27 cellular contexts compared by ENCODE assay signal in genomic region chr19:43313711-43314495, GRCh38. TPM values are rescaled to one million over a fixed set of nuclear protein-coding genes. Genes with fewer than 3 reads are reported as not detected.
DNase-seq lines count a peak whose midpoint lies in the region; ATAC-seq, FAIRE-seq and TF ChIP-seq lines count a peak whose summit lies in the region.
"Had no signal": no experiment of that assay in that cellular context is flagged by ENCODE, and none has a peak within 500 bp of the region (broad histone marks: within the 10 kb centered on the region; RNA-seq: fewer than 3 reads in every experiment).

No MANE protein-coding gene starts in this region.

- H3K4me2 ChIP-seq in HepG2 (ENCODE audit: low read depth, low read length) (no peak overlapping the region), mesendoderm (ENCODE audit: low read length) (no peak overlapping the region)
- H3K4me2 ChIP-seq: BLaER1 treated with 17β-estradiol and CSF1 and Interleukin-3, amounts not matched to agents 10 nM and 100 nM had no signal

- DNase-seq in HepG2 (ENCODE audit: low spot score) = no peak
- no peak for DNase-seq in right lobe of liver
- peak; percentile 20 for DNase-seq in OCI-M1 (lab: John Stamatoyannopoulos, UW)
- DNase-seq in esophagus muscularis mucosa (ENCODE audit: extremely low spot score) = peak; percentile 42
- DNase-seq in mesendoderm = no peak
- DNase-seq in right cardiac atrium = no peak
- DNase-seq: ACHN; AML-193; BE2C; CD4-positive, alpha-beta T cell; CD8-positive, alpha-beta memory T cell; DMS 273 treated with DMSO at 0.1 percent for 48 hours; DMS53; DMS79 treated with DMSO at 0.1 percent for 48 hours; GDM1; GM23248; H7; HCEC 1CT had no signal

- no peaks in the 10 kb centered on the region for H4K20me1 ChIP-seq in HepG2 (ENCODE audit: insufficient read depth, low read length)
- H4K20me1 ChIP-seq: BLaER1 treated with 17β-estradiol and CSF1 and Interleukin-3, amounts not matched to agents 10 nM and 100 nM had no signal

- FAIRE-seq in HepG2 (lab: Jason Lieb, UNC) = no peak
- FAIRE-seq: A204.1, D721Med, GM12878, GM19239, H1 had no signal

- no peak overlapping the region for H3K4ac ChIP-seq in mesendoderm (ENCODE audit: low read depth, low read length)

- BruUV-seq in HepG2 (replicated peaks; lab: Mats Ljungman, UMichigan) = no TSS peak

- H2BK120ac ChIP-seq in mesendoderm (ENCODE audit: low read depth, low read length) = no peak overlapping the region

- H3K4me1 ChIP-seq in HepG2 (ENCODE audit: insufficient read depth, low read length) = no peaks in the 10 kb centered on the region
- H3K4me1 ChIP-seq in right lobe of liver = no peaks in the 10 kb centered on the region
- H3K4me1 ChIP-seq in esophagus muscularis mucosa = no peaks in the 10 kb centered on the region
- no peaks in the 10 kb centered on the region for H3K4me1 ChIP-seq in mesendoderm (ENCODE audit: control insufficient read depth, low read depth, low read length)
- no peaks in the 10 kb centered on the region for H3K4me1 ChIP-seq in right cardiac atrium (ENCODE audit: control insufficient read depth, insufficient read depth, low read length)
- H3K4me1 ChIP-seq: BE2C had no signal

- intact Hi-C loops in HepG2 (cut with micrococcal nuclease; ENCODE audit: unreplicated experiment) = no loop called here
- intact Hi-C loops in right lobe of liver (cut with DNase I) = no loop called here
- intact Hi-C loops in esophagus muscularis mucosa (cut with DNase I) = no loop called here
- intact Hi-C loops in right cardiac atrium (cut with DNase I) = no loop called here

- TF ChIP-seq RAD21 in HepG2 (CRISPR knock-in tag; IDR thresholded peaks at IDR 0.05) = no peak

- no peak overlapping the region for H2AK5ac ChIP-seq in mesendoderm (ENCODE audit: low read length)

- H3K79me1 ChIP-seq in mesendoderm (ENCODE audit: low read length) = no peaks in the 10 kb centered on the region

- POLR2A ChIA-PET in HepG2 (lab: Yijun Ruan, JAX) = no interaction called here

- WGBS in HepG2 (ENCODE audit: low lambda C conversion rate) = 19% methylated on average over 12 of the region's 12 CpGs
- WGBS in right lobe of liver (ENCODE audit: insufficient coverage, low coverage, low lambda C conversion rate, missing lambda C conversion rate) = 66% methylated on average over 12 of the region's 12 CpGs
- 85% methylated on average over 12 of the region's 12 CpGs for WGBS in esophagus muscularis mucosa
- no CpG with 5 or more reads among the region's 12 CpGs for WGBS in mesendoderm (ENCODE audit: extremely low coverage, insufficient coverage, low lambda C conversion rate)
- WGBS in right cardiac atrium = 82% methylated on average over 12 of the region's 12 CpGs

- H2BK15ac ChIP-seq in mesendoderm (replicated peaks; ENCODE audit: low read depth) = no peak overlapping the region

- TF ChIP-seq CTCF in HepG2 (CRISPR knock-in tag; IDR thresholded peaks at IDR 0.05) (no peak), right lobe of liver (IDR thresholded peaks at IDR 0.05) (no peak), esophagus muscularis mucosa (IDR thresholded peaks at IDR 0.05) (no peak)

- ATAC-seq in HepG2 = no peak
- ATAC-seq in right lobe of liver = no peak
- no peak for ATAC-seq in right cardiac atrium
- ATAC-seq: GM12878 had no signal

- H3K9me3 ChIP-seq in HepG2 (ENCODE audit: low read length) = no peaks in the 10 kb centered on the region
- H3K9me3 ChIP-seq in right lobe of liver = no peaks in the 10 kb centered on the region
- H3K9me3 ChIP-seq in esophagus muscularis mucosa = no peaks in the 10 kb centered on the region
- no peaks in the 10 kb centered on the region for H3K9me3 ChIP-seq in right cardiac atrium (ENCODE audit: control insufficient read depth, low read length)
- H3K9me3 ChIP-seq: BE2C had no signal

- in situ Hi-C loops in HepG2 (cut with HindIII; ENCODE audit: extremely low pct_ligation_motif_present, low pct_unique_long_range_greater_than_20kb) = loop anchor here (25.0 kb wide), 1 partner anchor 202 kb away; no protein-coding TSS in a partner anchor

- H3K27me3 ChIP-seq in HepG2 (ENCODE audit: control insufficient read depth in 1 of 2, insufficient read depth in 2 of 2, low read length in 2 of 2) (peaks cover 0 to 6% of the 10 kb centered on the region in 2 experiments; a peak in 1 of 5 replicates), right lobe of liver (no peaks in the 10 kb centered on the region), esophagus muscularis mucosa (peaks cover 0 to 21% (median 0%) of the 10 kb centered on the region in 4 donors), mesendoderm (ENCODE audit: insufficient read depth, low read length, poor library complexity) (no peaks in the 10 kb centered on the region), right cardiac atrium (ENCODE audit: control insufficient read depth, insufficient read depth) (no peaks in the 10 kb centered on the region)
- H3K27me3 ChIP-seq: BE2C; BLaER1 treated with 17β-estradiol and CSF1 and Interleukin-3, amounts not matched to agents 10 nM and 100 nM had no signal

- no peak for TF ChIP-seq EP300 in HepG2 (IDR thresholded peaks at IDR 0.05; ENCODE audit: low read depth in 2 of 2, low read length in 2 of 2)
- no peak for TF ChIP-seq EP300 in HepG2 (CRISPR knock-in tag; IDR thresholded peaks at IDR 0.05; ENCODE audit: borderline replicate concordance)
- TF ChIP-seq EP300 in esophagus muscularis mucosa (IDR thresholded peaks at IDR 0.05) = no peak

- no peak overlapping the region for H2AFZ ChIP-seq in HepG2 (ENCODE audit: low read length)
- H2AFZ ChIP-seq: GM23248 had no signal

- H2BK5ac ChIP-seq in mesendoderm (ENCODE audit: low read length) = no peak overlapping the region

- H3K9ac ChIP-seq in HepG2 (ENCODE audit: insufficient read depth, low read depth, low read length) = no peak overlapping the region
- H3K9ac ChIP-seq in mesendoderm (ENCODE audit: low read length) = no peak overlapping the region
- H3K9ac ChIP-seq: BLaER1 treated with 17β-estradiol and CSF1 and Interleukin-3, amounts not matched to agents 10 nM and 100 nM; GM23248 had no signal

- no peak overlapping the region for H3K18ac ChIP-seq in mesendoderm (ENCODE audit: low read length)

- H3K27ac ChIP-seq in HepG2 (ENCODE audit: extremely low read length, insufficient read depth, low read length) (no peak overlapping the region), right lobe of liver (no peak overlapping the region), esophagus muscularis mucosa (replicated peaks in 1 of 4) (no peak overlapping the region), mesendoderm (ENCODE audit: low read depth, low read length) (no peak overlapping the region), right cardiac atrium (ENCODE audit: low read length) (no peak overlapping the region)
- H3K27ac ChIP-seq: 22Rv1; BLaER1 treated with 17β-estradiol and CSF1 and Interleukin-3, amounts not matched to agents 10 nM and 100 nM; GM23248 had no signal

- no peak overlapping the region for H4K8ac ChIP-seq in mesendoderm (ENCODE audit: low read depth, low read length)

- TF ChIP-seq POLR2A in HepG2 (IDR thresholded peaks at IDR 0.05; ENCODE audit: insufficient read depth in 1 of 2, low read depth in 2 of 2, low read length in 2 of 2) (no peak), right lobe of liver (IDR thresholded peaks at IDR 0.05) (no peak), esophagus muscularis mucosa (IDR thresholded peaks at IDR 0.05; ENCODE audit: low read depth) (no peak)

- CTCF ChIA-PET in HepG2 (lab: Yijun Ruan, JAX; ENCODE audit: low intra/inter-chr PET ratio, low total read pairs) = no interaction called here

- no peak overlapping the region for H4K5ac ChIP-seq in mesendoderm (ENCODE audit: low read length)

- no peaks in the 10 kb centered on the region for H3K79me2 ChIP-seq in HepG2 (ENCODE audit: insufficient read depth, low read length)
- H3K79me2 ChIP-seq in mesendoderm (ENCODE audit: control insufficient read depth, insufficient read depth, low read length) = no peaks in the 10 kb centered on the region

- H3K36me3 ChIP-seq in HepG2 (replicated peaks in 1 of 2; ENCODE audit: control insufficient read depth in 1 of 2, insufficient read depth in 2 of 2, low read length in 2 of 2) = no peaks in the 10 kb centered on the region
- H3K36me3 ChIP-seq in right lobe of liver = no peaks in the 10 kb centered on the region
- H3K36me3 ChIP-seq in esophagus muscularis mucosa = no peaks in the 10 kb centered on the region
- no peaks in the 10 kb centered on the region for H3K36me3 ChIP-seq in mesendoderm (ENCODE audit: control insufficient read depth, insufficient read depth, low read length)
- H3K36me3 ChIP-seq: BE2C; BLaER1 treated with 17β-estradiol and CSF1 and Interleukin-3, amounts not matched to agents 10 nM and 100 nM had no signal

- H3K23ac ChIP-seq in mesendoderm (ENCODE audit: low read length) = no peak overlapping the region

- no peak overlapping the region for H3K56ac ChIP-seq in mesendoderm (ENCODE audit: low read length)

- H3K4me3 ChIP-seq in HepG2 (replicated peaks in 1 of 3; ENCODE audit: insufficient read depth in 1 of 3, low read depth in 2 of 3, low read length in 3 of 3) = no peak overlapping the region
- H3K4me3 ChIP-seq in right lobe of liver = no peak overlapping the region
- no peak overlapping the region for H3K4me3 ChIP-seq in esophagus muscularis mucosa
- H3K4me3 ChIP-seq in mesendoderm (ENCODE audit: low read length) = no peak overlapping the region
- no peak overlapping the region for H3K4me3 ChIP-seq in right cardiac atrium (ENCODE audit: low read length)
- H3K4me3 ChIP-seq: BLaER1 treated with 17β-estradiol and CSF1 and Interleukin-3, amounts not matched to agents 10 nM and 100 nM; GM12878; GM23248 had no signal

RNA-seq across cellular contexts. Expression of gene CD177, which starts 39.6 kb away (rescaled TPM):
- total RNA-seq in HepG2 (2016; rRNA removed; fragmentation: Illumina TruSeq; extraction: Trizol) (not detected in 2 replicates), right lobe of liver (1 to 10 TPM in 3 of 6 experiments, under 1 TPM in 2, not detected in 1; 0.51 to 5.3 (median 1.3) TPM), esophagus muscularis mucosa (1 to 10 TPM in 1 of 4 donors, under 1 TPM in 3; 0.42 to 4.3 (median 0.74) TPM), right cardiac atrium (under 1 TPM in 3 of 4 donors, not detected in 1; 0.15 to 0.72 (median 0.17) TPM)
- total RNA-seq in HepG2 (2016; cell fraction: cytosol; rRNA removed; fragmentation: Illumina TruSeq; extraction: Trizol; ENCODE audit: low read depth) = not detected in 2 replicates
- not detected in 2 replicates for total RNA-seq in HepG2 (2016; cell fraction: insoluble cytoplasmic fraction; rRNA removed; fragmentation: Illumina TruSeq; extraction: Trizol)
- total RNA-seq in HepG2 (2016; cell fraction: membrane; rRNA removed; fragmentation: Illumina TruSeq; extraction: Trizol) = not detected in 2 replicates
- not detected in 2 replicates for total RNA-seq in HepG2 (2016; cell fraction: nucleus; rRNA removed; fragmentation: Illumina TruSeq; extraction: Trizol)
- polyA plus RNA-seq in HepG2 (2011; rRNA removed) (not detected in 2 replicates), right cardiac atrium (0.02 TPM)
- not detected in 2 replicates for polyA plus RNA-seq in HepG2 (2011; cell fraction: cytosol; rRNA removed)
- not detected in 2 replicates for polyA plus RNA-seq in HepG2 (2011; cell fraction: nucleus; rRNA removed)
- not detected in 2 replicates for polyA plus RNA-seq in HepG2 (2012)
- polyA plus RNA-seq in HepG2 (2016; cell fraction: cytosol; fragmentation: Illumina TruSeq; extraction: Trizol; ENCODE audit: low read depth) = not detected in 2 replicates
- not detected in 2 replicates for polyA plus RNA-seq in HepG2 (2016; cell fraction: insoluble cytoplasmic fraction; fragmentation: Illumina TruSeq; extraction: Trizol; ENCODE audit: low read depth)
- polyA plus RNA-seq in HepG2 (2016; cell fraction: membrane; fragmentation: Illumina TruSeq; extraction: Trizol; ENCODE audit: low read depth) = not detected in 2 replicates
- polyA plus RNA-seq in HepG2 (2016; cell fraction: nucleus; fragmentation: Illumina TruSeq; extraction: Trizol; ENCODE audit: insufficient read depth, low read depth) = not detected in 2 replicates
- 1.4 TPM in 1 of 2 replicates, not detected in the other for polyA minus RNA-seq in HepG2 (2011; rRNA and poly(A)+ RNA removed; ENCODE audit: low replicate concordance)
- polyA minus RNA-seq in HepG2 (2011; cell fraction: cytosol; rRNA and poly(A)+ RNA removed) = not detected in 2 replicates
- not detected in 2 replicates for polyA minus RNA-seq in HepG2 (2011; cell fraction: nucleus; rRNA and poly(A)+ RNA removed)
- 20.5 TPM for polyA plus RNA-seq in mesendoderm (2013, experiment 1 of 2)
- 19.3 TPM for polyA plus RNA-seq in mesendoderm (2013, experiment 2 of 2)
- total RNA-seq: CD4-positive, alpha-beta T cell; CD8-positive, alpha-beta memory T cell; Daoy; GM12878 had no signal
- polyA plus RNA-seq: CD14-positive monocyte; CD8-positive, alpha-beta memory T cell; GM12878 had no signal

RNA-seq across cellular contexts. Expression of gene PSG9, which starts 44.6 kb away (rescaled TPM):
- total RNA-seq in HepG2 (2016; rRNA removed; fragmentation: Illumina TruSeq; extraction: Trizol) = not detected in 2 replicates
- total RNA-seq in HepG2 (2016; cell fraction: cytosol; rRNA removed; fragmentation: Illumina TruSeq; extraction: Trizol; ENCODE audit: low read depth) = not detected in 2 replicates
- not detected in 2 replicates for total RNA-seq in HepG2 (2016; cell fraction: insoluble cytoplasmic fraction; rRNA removed; fragmentation: Illumina TruSeq; extraction: Trizol)
- total RNA-seq in HepG2 (2016; cell fraction: membrane; rRNA removed; fragmentation: Illumina TruSeq; extraction: Trizol) = not detected in 2 replicates
- not detected in 2 replicates for total RNA-seq in HepG2 (2016; cell fraction: nucleus; rRNA removed; fragmentation: Illumina TruSeq; extraction: Trizol)
- polyA plus RNA-seq in HepG2 (2011; rRNA removed) = 0.04 and 0.17 TPM in 2 replicates
- 0.12 and 0.21 TPM in 2 replicates for polyA plus RNA-seq in HepG2 (2011; cell fraction: cytosol; rRNA removed)
- 0.11 TPM in 1 of 2 replicates, not detected in the other for polyA plus RNA-seq in HepG2 (2011; cell fraction: nucleus; rRNA removed)
- 0.12 TPM in 1 of 2 replicates, not detected in the other for polyA plus RNA-seq in HepG2 (2012)
- polyA plus RNA-seq in HepG2 (2016; cell fraction: cytosol; fragmentation: Illumina TruSeq; extraction: Trizol; ENCODE audit: low read depth) = not detected in 2 replicates
- polyA plus RNA-seq in HepG2 (2016; cell fraction: insoluble cytoplasmic fraction; fragmentation: Illumina TruSeq; extraction: Trizol; ENCODE audit: low read depth) = not detected in 2 replicates
- not detected in 2 replicates for polyA plus RNA-seq in HepG2 (2016; cell fraction: membrane; fragmentation: Illumina TruSeq; extraction: Trizol; ENCODE audit: low read depth)
- polyA plus RNA-seq in HepG2 (2016; cell fraction: nucleus; fragmentation: Illumina TruSeq; extraction: Trizol; ENCODE audit: insufficient read depth, low read depth) = not detected in 2 replicates
- polyA minus RNA-seq in HepG2 (2011; rRNA and poly(A)+ RNA removed; ENCODE audit: low replicate concordance) = not detected in 2 replicates
- polyA minus RNA-seq in HepG2 (2011; cell fraction: cytosol; rRNA and poly(A)+ RNA removed) = not detected in 2 replicates
- not detected in 2 replicates for polyA minus RNA-seq in HepG2 (2011; cell fraction: nucleus; rRNA and poly(A)+ RNA removed)
- total RNA-seq in right lobe of liver = not detected
- not detected for total RNA-seq in esophagus muscularis mucosa
- polyA plus RNA-seq in mesendoderm (2013, experiment 1 of 2) = not detected
- not detected for polyA plus RNA-seq in mesendoderm (2013, experiment 2 of 2)
- total RNA-seq in right cardiac atrium = not detected
- polyA plus RNA-seq in right cardiac atrium = not detected
- total RNA-seq: CD4-positive, alpha-beta T cell; CD8-positive, alpha-beta memory T cell; GM12878; H1; H7 had no signal
- polyA plus RNA-seq: CD14-positive monocyte; CD8-positive, alpha-beta memory T cell; GM12878; H1 had no signal

Comparison
In these comparisons a context has a peak if more than half of its experiments do, and no peak if none do; other contexts are left out.
1. DNase-seq: peak in OCI-M1 (single experiment) and esophagus muscularis mucosa (single experiment); none in HepG2 (single experiment), right lobe of liver (0 of 3), mesendoderm (single experiment) and right cardiac atrium (0 of 3).